7 cellular contexts compared by ENCODE assay signal in genomic region chr1:59879556-59879955, GRCh38. TPM values are rescaled to one million over a fixed set of nuclear protein-coding genes. Genes with fewer than 3 reads are reported as not detected.
DNase-seq lines count a peak whose midpoint lies in the region; ATAC-seq and TF ChIP-seq lines count a peak whose summit lies in the region.

No MANE protein-coding gene starts in this region.

- no peaks in the 10 kb centered on the region for H3K36me3 ChIP-seq in adipocyte (ENCODE audit: control insufficient read depth, insufficient read depth, low read length, severe bottlenecking)

- H3K4me1 ChIP-seq in adipocyte (ENCODE audit: control insufficient read depth, insufficient read depth, low read length), result peaks cover 16% of the 10 kb centered on the region

- DNase-seq in GM12864 (ENCODE audit: low read depth) (no peak), RPMI7951 (ENCODE audit: low read depth) (peak; percentile 49), adipocyte (ENCODE audit: low read depth) (peak; percentile 88), hippocampal formation (lab: John Stamatoyannopoulos, UW) (peak; percentile 51 to 53)
- DNase-seq in stimulated activated CD4-positive, alpha-beta T cell treated with anti-CD3 and anti-CD28 coated beads, Interleukin-15, amount 100 ng/mL, for 48 hours (ENCODE audit: low read depth in 2 of 2), result peak; percentile 6 to 32

- ATAC-seq in HG03354 (IDR thresholded peaks at IDR 0.05; ENCODE audit: poor library complexity, severe bottlenecking, unreplicated experiment) (peak; percentile 88), GM18858 (IDR thresholded peaks at IDR 0.05; ENCODE audit: unreplicated experiment) (no peak)

- no peaks in the 10 kb centered on the region for H3K27me3 ChIP-seq in adipocyte (replicated peaks; ENCODE audit: control insufficient read depth, insufficient read depth, low read length)

- H3K9me3 ChIP-seq in adipocyte (ENCODE audit: control insufficient read depth, low read length), result peaks cover 9% of the 10 kb centered on the region

- TF ChIP-seq CTCF in GM12864 (IDR thresholded peaks at IDR 0.05; ENCODE audit: low read depth, low read length, missing control alignments), result peak; percentile 13

- no peak overlapping the region for H3K9ac ChIP-seq in adipocyte (ENCODE audit: low read length)

- H3K4me3 ChIP-seq in GM12864 (ENCODE audit: low read depth, low read length), result no peak overlapping the region
- H3K4me3 ChIP-seq in adipocyte (ENCODE audit: low read length), result no peak overlapping the region

RNA-seq across cellular contexts. Expression of gene CYP2J2, which starts 47.0 kb away (rescaled TPM):
- total RNA-seq in RPMI7951 (2014; rRNA removed; shearing (Covaris generic)), result 0.72 and 1.2 TPM in 2 replicates
